ENCODE assay signal across 16 cellular contexts in genomic region chr21:26461500-26461899, GRCh38.
A peak's percentile ranks its signal among the peaks of the same experiment; 100 is the strongest.
DNase-seq lines count a peak whose midpoint lies in the region; TF ChIP-seq lines count a peak whose summit lies in the region.
"Had no signal": no experiment of that assay in that cellular context is flagged by ENCODE, and none has a peak within 500 bp of the region (broad histone marks: within the 10 kb centered on the region; RNA-seq: fewer than 3 reads in every experiment).

No MANE protein-coding gene starts in this region.

- dilution Hi-C loops in mammary epithelial cell (cut with HindIII; ENCODE audit: low sequenced_read_pairs), result no loop called here

- H3K79me2 ChIP-seq in mammary epithelial cell (ENCODE audit: insufficient read depth, low read length), result no peaks in the 10 kb centered on the region

- TF ChIP-seq POLR2A in esophagus squamous epithelium (IDR thresholded peaks at IDR 0.05), result no peak

- BruUV-seq in mammary epithelial cell (replicated peaks; lab: Mats Ljungman, UMichigan), result no TSS peak

- no peak overlapping the region for H3K4me3 ChIP-seq in mammary epithelial cell (replicated peaks in 1 of 3; ENCODE audit: insufficient read depth in 1 of 3, low read depth in 2 of 3, low read length in 3 of 3)
- no peak overlapping the region for H3K4me3 ChIP-seq in esophagus squamous epithelium
- H3K4me3 ChIP-seq: GM12878 had no signal

- H3K4me1 ChIP-seq in mammary epithelial cell (ENCODE audit: insufficient read depth, low read length), result peaks cover 12% of the 10 kb centered on the region
- peaks cover 0 to 4% (median 0%) of the 10 kb centered on the region in 3 donors for H3K4me1 ChIP-seq in esophagus squamous epithelium

- in situ Hi-C loops in mammary epithelial cell (cut with MboI; ENCODE audit: low sequenced_read_pairs in 2 of 2), result no loop called here

- no peaks in the 10 kb centered on the region for H3K36me3 ChIP-seq in mammary epithelial cell (ENCODE audit: insufficient read depth, low read length)
- H3K36me3 ChIP-seq in esophagus squamous epithelium, result no peaks in the 10 kb centered on the region

- H3K27ac ChIP-seq in mammary epithelial cell (ENCODE audit: insufficient read depth, low read depth, low read length) (no peak overlapping the region), esophagus squamous epithelium (no peak overlapping the region)

- H3K9ac ChIP-seq in mammary epithelial cell (ENCODE audit: insufficient read depth, low read length), result no peak overlapping the region

- 24% methylated on average over 3 of the region's 3 CpGs for WGBS in mammary epithelial cell (ENCODE audit: low coverage, missing lambda C conversion rate)
- WGBS in esophagus squamous epithelium, 2 donors, result 26 to 28% methylated on average over 3 of the region's 3 CpGs

- no peak overlapping the region for H2AFZ ChIP-seq in mammary epithelial cell (ENCODE audit: low read depth, low read length)

- H3K9me3 ChIP-seq in mammary epithelial cell (replicated peaks; ENCODE audit: insufficient read depth, low read length), result no peaks in the 10 kb centered on the region
- no peaks in the 10 kb centered on the region for H3K9me3 ChIP-seq in esophagus squamous epithelium

- peak; percentile 21 for DNase-seq in EL
- peak; percentile 3 for DNase-seq in M059J (ENCODE audit: low read depth)
- peak; percentile 21 for DNase-seq in mammary epithelial cell
- DNase-seq in myocyte (ENCODE audit: low read depth), result peak; percentile 46
- DNase-seq in foreskin melanocyte, result no peak
- no peak for DNase-seq in stimulated activated CD4-positive, alpha-beta T cell treated with anti-CD3 and anti-CD28 coated beads, Interleukin-2, amount 100 ng/mL, for 24 hours
- no peak for DNase-seq in esophagus squamous epithelium (lab: John Stamatoyannopoulos, UW)
- DNase-seq: C1 segment of cervical spinal cord, COR-L47, DMS153, H9, NCI-H1105, NCI-H1694 treated with DMSO at 0.1 percent for 48 hours, NCI-H446, NCI-H774 had no signal

- H3K27me3 ChIP-seq in mammary epithelial cell (ENCODE audit: insufficient read depth, low read length) (no peaks in the 10 kb centered on the region), esophagus squamous epithelium (no peaks in the 10 kb centered on the region)

- no peak overlapping the region for H3K4me2 ChIP-seq in mammary epithelial cell (ENCODE audit: insufficient read depth, low read depth, low read length)

- CTCF ChIA-PET in mammary epithelial cell (lab: Charles Lee; ENCODE audit: low non-redundant PET), result interaction anchor here (0.6 kb wide), 1 partner anchor 284 kb away, joined by 3 read pairs; no protein-coding TSS in a partner anchor

- H4K20me1 ChIP-seq in mammary epithelial cell (ENCODE audit: insufficient read depth, low read length), result no peaks in the 10 kb centered on the region

- no peak for TF ChIP-seq CTCF in mammary epithelial cell (conservative IDR thresholded peaks at IDR 0.05 in 1 of 2, IDR thresholded peaks at IDR 0.05 in 1 of 2; ENCODE audit: extremely low read depth in 1 of 2, insufficient read depth in 1 of 2, low read depth in 1 of 2, low read length in 2 of 2)
- TF ChIP-seq CTCF in esophagus squamous epithelium (IDR thresholded peaks at IDR 0.05), result no peak

- intact Hi-C loops in mammary epithelial cell (cut with micrococcal nuclease), result no loop called here
- intact Hi-C loops in esophagus squamous epithelium (cut with DNase I), result no loop called here

Comparison
In these comparisons a context has a peak if more than half of its experiments do, and no peak if none do; other contexts are left out.
1. DNase-seq: peak in EL (single experiment), M059J (single experiment), mammary epithelial cell (single experiment) and myocyte (single experiment); none in foreskin melanocyte (single experiment), stimulated activated CD4-positive, alpha-beta T cell treated with anti-CD3 and anti-CD28 coated beads, Interleukin-2, amount 100 ng/mL, for 24 hours (0 of 2) and esophagus squamous epithelium (single experiment).